Comparison of ENCODE assay signal across 21 cellular contexts in the genomic region with DNA sequence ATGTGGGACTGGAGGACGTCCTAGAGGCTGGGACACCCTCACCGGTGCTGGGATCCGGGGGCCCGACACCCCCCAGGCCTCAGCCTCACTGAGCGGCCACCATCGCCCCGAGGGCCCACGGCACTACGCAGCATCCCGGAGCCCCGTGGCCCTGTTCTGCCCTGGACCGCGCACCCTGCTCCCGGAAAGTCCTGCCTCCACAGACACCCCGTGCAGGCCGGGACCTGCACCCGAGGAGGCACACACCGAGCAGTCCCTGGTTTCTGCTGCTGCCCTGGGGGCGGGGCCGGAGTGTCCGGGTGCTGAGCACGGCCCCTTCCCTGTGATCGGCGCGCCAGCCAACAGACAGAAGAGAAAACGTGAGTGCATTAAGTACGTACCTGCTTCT. TPM values are rescaled to one million over a fixed set of nuclear protein-coding genes. Genes with fewer than 3 reads are reported as not detected.
A peak's percentile ranks its signal among the peaks of the same experiment; 100 is the strongest.
DNase-seq lines count a peak whose midpoint lies in the region; ATAC-seq and TF ChIP-seq lines count a peak whose summit lies in the region.
"Had no signal": no experiment of that assay in that cellular context is flagged by ENCODE, and none has a peak within 500 bp of the region (broad histone marks: within the 10 kb centered on the region; RNA-seq: fewer than 3 reads in every experiment).

No MANE protein-coding gene starts in this region.

- no peak overlapping the region; the same call in 1 of the 2 replicates for H3K14ac ChIP-seq in H9 (ENCODE audit: insufficient read depth, low read length)

- no peaks in the 10 kb centered on the region for H4K20me1 ChIP-seq in H9 (ENCODE audit: control insufficient read depth, insufficient read depth, insufficient read length)

- H3K36me3 ChIP-seq in lower lobe of right lung (no peaks in the 10 kb centered on the region), tibial artery (no peaks in the 10 kb centered on the region)
- no peaks in the 10 kb centered on the region for H3K36me3 ChIP-seq in effector memory CD4-positive, alpha-beta T cell (ENCODE audit: control insufficient read depth, insufficient read depth, low read length)

- no peak overlapping the region for H2BK20ac ChIP-seq in H9 (ENCODE audit: low read depth, low read length, poor library complexity, severe bottlenecking)

- no peak overlapping the region for H3K4me3 Mint-ChIP-seq in activated naive CD4-positive, alpha-beta T cell treated with anti-CD3 and anti-CD28 coated beads for 36 hours
- H3K4me3 Mint-ChIP-seq in H9 = no peak overlapping the region
- H3K4me3 Mint-ChIP-seq: HFFc6 had no signal

- no peak overlapping the region for H3K27ac Mint-ChIP-seq in activated naive CD4-positive, alpha-beta T cell treated with anti-CD3 and anti-CD28 coated beads for 36 hours
- no peak overlapping the region for H3K27ac Mint-ChIP-seq in H9
- H3K27ac Mint-ChIP-seq: HFFc6 had no signal

- no peaks in the 10 kb centered on the region for H3K23me2 ChIP-seq in H9 (ENCODE audit: insufficient read length, low read depth, low read length, poor library complexity, severe bottlenecking)

- H2BK5ac ChIP-seq in H9 (ENCODE audit: insufficient read length, low read length) = no peak overlapping the region

- CTCF ChIA-PET in activated naive CD4-positive, alpha-beta T cell treated with anti-CD3 and anti-CD28 coated beads for 36 hours (lab: Charles Lee) = no interaction called here

- no peak overlapping the region for H2AFZ ChIP-seq in H9 (ENCODE audit: low read length)
- H2AFZ ChIP-seq: PC-9 had no signal

- H3T11ph ChIP-seq in H9 (ENCODE audit: low read length) = no peak overlapping the region

- DNase-seq in activated naive CD4-positive, alpha-beta T cell treated with anti-CD3 and anti-CD28 coated beads, Interleukin-2, amount 50 U/mL, for 16 hours = peak; percentile 8
- DNase-seq in activated naive CD4-positive, alpha-beta T cell treated with anti-CD3 and anti-CD28 coated beads for 36 hours = no peak
- DNase-seq in H9 (peak; percentile 27), lower lobe of right lung (peak; percentile 29), tibial artery (peak; percentile 4 to 39), NCI-H2227 treated with DMSO at 0.1 percent for 48 hours (lab: John Stamatoyannopoulos, UW) (no peak), anterior cingulate cortex (lab: John Stamatoyannopoulos, UW) (no peak)
- DNase-seq in effector memory CD4-positive, alpha-beta T cell = no peak
- DNase-seq: DMS 273 treated with DMSO at 0.1 percent for 48 hours, GDM1, GOT3, HFFc6, KG1, NCI-H1436 treated with DMSO at 0.1 percent for 48 hours, NCI-H2029 treated with DMSO at 0.1 percent for 48 hours, NCI-H2171 treated with DMSO at 0.1 percent for 48 hours, NCI-H82, PC-9 had no signal

- ATAC-seq in lower lobe of right lung = peak; percentile 16 to 36
- ATAC-seq: GM12878 had no signal

- H3K9me3 Mint-ChIP-seq in activated naive CD4-positive, alpha-beta T cell treated with anti-CD3 and anti-CD28 coated beads for 36 hours = peaks cover 2% of the 10 kb centered on the region
- peaks cover 0 to 1% of the 10 kb centered on the region in 2 experiments; a peak in 3 of 5 replicates for H3K9me3 Mint-ChIP-seq in H9
- H3K9me3 Mint-ChIP-seq: HFFc6 had no signal

- peaks cover 3% of the 10 kb centered on the region for H3K4me1 Mint-ChIP-seq in activated naive CD4-positive, alpha-beta T cell treated with anti-CD3 and anti-CD28 coated beads for 36 hours (ENCODE audit: low read depth)
- H3K4me1 Mint-ChIP-seq in H9 = peaks cover 32 to 33% of the 10 kb centered on the region in 2 experiments

- H3K4me2 ChIP-seq in H9 (ENCODE audit: insufficient read depth, insufficient read length, low read length) = no peak overlapping the region
- H3K4me2 ChIP-seq: PC-9 had no signal

- no peak overlapping the region for H2BK120ac ChIP-seq in H9 (ENCODE audit: low read depth, low read length, poor library complexity, severe bottlenecking)

- intact Hi-C loops in activated naive CD4-positive, alpha-beta T cell treated with anti-CD3 and anti-CD28 coated beads for 36 hours (cut with micrococcal nuclease) = loop anchor here (5.0 kb wide), 1 partner anchor 200 kb away; the partner anchor contains the start of gene CFAP46
- intact Hi-C loops in lower lobe of right lung (cut with DNase I) = no loop called here
- intact Hi-C loops in tibial artery (cut with DNase I; ENCODE audit: low total_unique reads) = no loop called here

- H2BK12ac ChIP-seq in H9 (ENCODE audit: insufficient read length, low read depth, low read length) = no peak overlapping the region

- H3K4me3 ChIP-seq in lower lobe of right lung = no peak overlapping the region
- H3K4me3 ChIP-seq in tibial artery = no peak overlapping the region
- no peak overlapping the region for H3K4me3 ChIP-seq in effector memory CD4-positive, alpha-beta T cell (ENCODE audit: insufficient read depth, low read depth, low read length, poor library complexity, severe bottlenecking)
- H3K4me3 ChIP-seq: GM12878, PC-9 had no signal

- H3K27ac ChIP-seq in H9 (ENCODE audit: insufficient read length, low read depth, low read length) (no peak overlapping the region), lower lobe of right lung (no peak overlapping the region), tibial artery (no peak overlapping the region)
- H3K27ac ChIP-seq in effector memory CD4-positive, alpha-beta T cell (ENCODE audit: insufficient read depth, low read length, poor library complexity, severe bottlenecking) = no peak overlapping the region
- H3K27ac ChIP-seq: C4-2B, PC-9 had no signal

- H3K4ac ChIP-seq in H9 (ENCODE audit: low read depth, low read length) = no peak overlapping the region; the same call in 1 of the 2 replicates

- H3K27me3 ChIP-seq in H9 (ENCODE audit: insufficient read depth, low read length) = no peaks in the 10 kb centered on the region
- peaks cover 46% of the 10 kb centered on the region for H3K27me3 ChIP-seq in lower lobe of right lung (ENCODE audit: low read depth)
- H3K27me3 ChIP-seq in tibial artery = peaks cover 0 to 69% of the 10 kb centered on the region in 2 donors
- H3K27me3 ChIP-seq in effector memory CD4-positive, alpha-beta T cell (replicated peaks; ENCODE audit: control insufficient read depth, insufficient read depth, low read length, poor library complexity, severe bottlenecking) = no peaks in the 10 kb centered on the region

- no peak overlapping the region for H2BK15ac ChIP-seq in H9 (ENCODE audit: low read depth, low read length)

- no peak overlapping the region for H4K91ac ChIP-seq in H9 (ENCODE audit: insufficient read length, low read depth, low read length)

- no peak overlapping the region for H3K56ac ChIP-seq in H9 (ENCODE audit: insufficient read length, low read depth, low read length)

- H3K79me2 ChIP-seq in H9 (ENCODE audit: insufficient read depth, low read length) = no peaks in the 10 kb centered on the region

- H2AK5ac ChIP-seq in H9 (ENCODE audit: insufficient read length, low read length) = no peak overlapping the region

- no peaks in the 10 kb centered on the region for H3K36me3 Mint-ChIP-seq in activated naive CD4-positive, alpha-beta T cell treated with anti-CD3 and anti-CD28 coated beads for 36 hours (ENCODE audit: low read depth)
- H3K36me3 Mint-ChIP-seq in H9 (ENCODE audit: insufficient read depth in 1 of 3, low read depth in 3 of 3) = peaks cover 0 to 3% (median 0%) of the 10 kb centered on the region in 3 experiments; a peak in 3 of 7 replicates

- no peak overlapping the region for H3K23ac ChIP-seq in H9 (ENCODE audit: insufficient read length, low read depth, low read length)

- no peaks in the 10 kb centered on the region for H3K79me1 ChIP-seq in H9 (ENCODE audit: insufficient read depth, low read depth, low read length, poor library complexity, severe bottlenecking)

- H3K27me3 Mint-ChIP-seq in activated naive CD4-positive, alpha-beta T cell treated with anti-CD3 and anti-CD28 coated beads for 36 hours (ENCODE audit: low read depth) = peaks cover 15% of the 10 kb centered on the region
- H3K27me3 Mint-ChIP-seq in H9 (ENCODE audit: low read depth) = no peaks in the 10 kb centered on the region; the same call in 1 of the 2 replicates

- WGBS in H9 (ENCODE audit: extremely low coverage, insufficient read length, low lambda C conversion rate) = no CpG with 5 or more reads among the region's 27 CpGs

- H3K9me3 ChIP-seq in H9 (ENCODE audit: control insufficient read depth, low read depth, low read length) (no peaks in the 10 kb centered on the region), lower lobe of right lung (no peaks in the 10 kb centered on the region), tibial artery (peaks cover 0 to 4% (median 0%) of the 10 kb centered on the region in 3 donors)
- H3K9me3 ChIP-seq in effector memory CD4-positive, alpha-beta T cell (ENCODE audit: control insufficient read depth, low read length) = no peaks in the 10 kb centered on the region

- no peak overlapping the region for H3K9ac ChIP-seq in H9 (ENCODE audit: extremely low read depth, insufficient read length, low read length)

- H4K8ac ChIP-seq in H9 (replicated peaks; ENCODE audit: insufficient read length, low read depth, low read length) = no peak overlapping the region

- H3K4me1 ChIP-seq in H9 (ENCODE audit: insufficient read depth, low read length) (peaks cover 7% of the 10 kb centered on the region; the same call in 1 of the 2 replicates), lower lobe of right lung (no peaks in the 10 kb centered on the region), tibial artery (no peaks in the 10 kb centered on the region)
- H3K4me1 ChIP-seq in effector memory CD4-positive, alpha-beta T cell (ENCODE audit: control insufficient read depth, insufficient read depth, low read length, poor library complexity, severe bottlenecking) = no peaks in the 10 kb centered on the region

- no peak overlapping the region for H4K5ac ChIP-seq in H9 (ENCODE audit: insufficient read length, low read depth, low read length)

- no peak overlapping the region for H3K18ac ChIP-seq in H9 (ENCODE audit: insufficient read length, low read depth, low read length)

- TF ChIP-seq CTCF in H9 (conservative IDR thresholded peaks at IDR 0.05) = no peak
- TF ChIP-seq CTCF in lower lobe of right lung (IDR thresholded peaks at IDR 0.05) = no peak
- TF ChIP-seq CTCF in tibial artery (IDR thresholded peaks at IDR 0.05) = no peak

RNA-seq across cellular contexts. Expression of gene KNDC1, which starts 18.1 kb away (rescaled TPM):
- total RNA-seq in activated naive CD4-positive, alpha-beta T cell treated with anti-CD3 and anti-CD28 coated beads for 36 hours = not detected
- 13.7 and 15.7 TPM in 2 replicates for total RNA-seq in H9 (2021)
- 10.3 TPM for total RNA-seq in lower lobe of right lung

RNA-seq across cellular contexts. Expression of gene ADGRA1, which starts 54.2 kb away (rescaled TPM):
- total RNA-seq in activated naive CD4-positive, alpha-beta T cell treated with anti-CD3 and anti-CD28 coated beads for 36 hours = not detected
- total RNA-seq in H9 (2021) = 0.11 and 0.13 TPM in 2 replicates
- 0.38 TPM for total RNA-seq in lower lobe of right lung
- total RNA-seq: GM12878, HFFc6, NCI-H460, PC-9 had no signal

Comparison
In these comparisons a context has a peak if more than half of its experiments do, and no peak if none do; other contexts are left out.
1. DNase-seq: peak in activated naive CD4-positive, alpha-beta T cell treated with anti-CD3 and anti-CD28 coated beads, Interleukin-2, amount 50 U/mL, for 16 hours (single experiment), H9 (single experiment), lower lobe of right lung (single experiment) and tibial artery (2 of 2); none in activated naive CD4-positive, alpha-beta T cell treated with anti-CD3 and anti-CD28 coated beads for 36 hours (single experiment), effector memory CD4-positive, alpha-beta T cell (0 of 3), NCI-H2227 treated with DMSO at 0.1 percent for 48 hours (single experiment) and anterior cingulate cortex (0 of 58).
2. RNA of gene KNDC1, which starts 18.1 kb away (total RNA-seq): 13.7 to 15.7 TPM in H9 and 10.3 TPM in lower lobe of right lung (single experiment); not detected in activated naive CD4-positive, alpha-beta T cell treated with anti-CD3 and anti-CD28 coated beads for 36 hours; every median in the first group is over 10 times any median in the second.